Comparison of ENCODE assay signal across 15 cellular contexts in genomic region chr2:57701391-57701791, GRCh38.
DNase-seq lines count a peak whose midpoint lies in the region; ATAC-seq and TF ChIP-seq lines count a peak whose summit lies in the region.
"Had no signal": no experiment of that assay in that cellular context is flagged by ENCODE, and none has a peak within 500 bp of the region (broad histone marks: within the 10 kb centered on the region; RNA-seq: fewer than 3 reads in every experiment).

No MANE protein-coding gene starts in this region.

- DNase-seq in ELF-1 (ENCODE audit: low read depth, low spot score) = peak; percentile 48
- peak in 1 of 2 experiments; percentile 2 for DNase-seq in PC-9
- no peak for DNase-seq in hepatocyte (ENCODE audit: low spot score)
- peak; percentile 69 for DNase-seq in renal cortical epithelial cell (ENCODE audit: low read depth)
- no peak for DNase-seq in NCI-H1092 (lab: John Stamatoyannopoulos, UW)
- DNase-seq in stimulated activated naive CD8-positive, alpha-beta T cell treated with anti-CD3 and anti-CD28 coated beads, Interleukin-15, amount 100 ng/mL, for 72 hours = no peak
- DNase-seq in activated CD8-positive, alpha-beta T cell treated with anti-CD3 and anti-CD28 coated beads, Interleukin-2, amount 10 ng/mL, durations not matched to agents 7 days and 5 days = no peak
- DNase-seq: activated CD4-positive, alpha-beta T cell treated with anti-CD3 and anti-CD28 coated beads for 36 hours; activated T-cell treated with anti-CD3 and anti-CD28 coated beads, Interleukin-2, amount 50 U/mL, for 72 hours; foreskin fibroblast; NCI-H1436; nephron progenitor cell; stomach; T-helper 2 cell had no signal

- intact Hi-C loops in PC-9 (cut with micrococcal nuclease; ENCODE audit: unreplicated experiment) = no loop called here

- no TSS peak for BruUV-seq in PC-9 (replicated peaks; lab: Mats Ljungman, UMichigan)

- H3K9me3 ChIP-seq in PC-9 (ENCODE audit: insufficient read depth, low read depth) (no peaks in the 10 kb centered on the region), hepatocyte (ENCODE audit: low read depth) (no peaks in the 10 kb centered on the region)
- H3K9me3 ChIP-seq: stomach had no signal

- H3K27ac Mint-ChIP-seq in stimulated activated naive CD8-positive, alpha-beta T cell treated with anti-CD3 and anti-CD28 coated beads, Interleukin-15, amount 100 ng/mL, for 72 hours = no peak overlapping the region
- H3K27ac Mint-ChIP-seq in activated CD8-positive, alpha-beta T cell treated with anti-CD3 and anti-CD28 coated beads, Interleukin-2, amount 10 ng/mL, durations not matched to agents 7 days and 5 days = no peak overlapping the region
- H3K27ac Mint-ChIP-seq: activated CD4-positive, alpha-beta T cell treated with anti-CD3 and anti-CD28 coated beads for 36 hours; activated T-cell treated with anti-CD3 and anti-CD28 coated beads, Interleukin-2, amount 50 U/mL, for 72 hours; nephron progenitor cell had no signal

- no peaks in the 10 kb centered on the region for H3F3A ChIP-seq in PC-9 (ENCODE audit: insufficient read depth, low read depth)

- H3K4me3 ChIP-seq in PC-9 (no peak overlapping the region), hepatocyte (no peak overlapping the region)
- H3K4me3 ChIP-seq: stomach had no signal

- no peaks in the 10 kb centered on the region for H3K27me3 Mint-ChIP-seq in stimulated activated naive CD8-positive, alpha-beta T cell treated with anti-CD3 and anti-CD28 coated beads, Interleukin-15, amount 100 ng/mL, for 72 hours
- H3K27me3 Mint-ChIP-seq in activated CD8-positive, alpha-beta T cell treated with anti-CD3 and anti-CD28 coated beads, Interleukin-2, amount 10 ng/mL, durations not matched to agents 7 days and 5 days (ENCODE audit: low read depth) = no peaks in the 10 kb centered on the region
- H3K27me3 Mint-ChIP-seq: activated CD4-positive, alpha-beta T cell treated with anti-CD3 and anti-CD28 coated beads for 36 hours had no signal

- TF ChIP-seq CTCF in PC-9 (conservative IDR thresholded peaks at IDR 0.05) = no peak
- TF ChIP-seq CTCF in hepatocyte (IDR thresholded peaks at IDR 0.05; ENCODE audit: poor library complexity) = no peak

- ATAC-seq in GM21390 (IDR thresholded peaks at IDR 0.05; ENCODE audit: unreplicated experiment) = no peak
- ATAC-seq in stimulated activated naive CD8-positive, alpha-beta T cell treated with anti-CD3 and anti-CD28 coated beads, Interleukin-15, amount 100 ng/mL, for 72 hours = no peak
- ATAC-seq in activated CD8-positive, alpha-beta T cell treated with anti-CD3 and anti-CD28 coated beads, Interleukin-2, amount 10 ng/mL, durations not matched to agents 7 days and 5 days = no peak
- ATAC-seq: activated CD4-positive, alpha-beta T cell treated with anti-CD3 and anti-CD28 coated beads for 36 hours; activated T-cell treated with anti-CD3 and anti-CD28 coated beads, Interleukin-2, amount 50 U/mL, for 72 hours had no signal

- H3K9me3 Mint-ChIP-seq in stimulated activated naive CD8-positive, alpha-beta T cell treated with anti-CD3 and anti-CD28 coated beads, Interleukin-15, amount 100 ng/mL, for 72 hours = no peaks in the 10 kb centered on the region
- no peaks in the 10 kb centered on the region for H3K9me3 Mint-ChIP-seq in activated CD8-positive, alpha-beta T cell treated with anti-CD3 and anti-CD28 coated beads, Interleukin-2, amount 10 ng/mL, durations not matched to agents 7 days and 5 days (ENCODE audit: insufficient read depth)
- H3K9me3 Mint-ChIP-seq: activated T-cell treated with anti-CD3 and anti-CD28 coated beads, Interleukin-2, amount 50 U/mL, for 72 hours; nephron progenitor cell had no signal

- H3K4me1 ChIP-seq in PC-9 (replicated peaks; ENCODE audit: insufficient read depth) (no peaks in the 10 kb centered on the region), hepatocyte (ENCODE audit: insufficient read depth) (peaks cover 3% of the 10 kb centered on the region)
- H3K4me1 ChIP-seq: stomach had no signal

- H3K79me2 ChIP-seq in PC-9 (ENCODE audit: low read depth) = no peaks in the 10 kb centered on the region
- no peaks in the 10 kb centered on the region for H3K79me2 ChIP-seq in hepatocyte

- H3K4me2 ChIP-seq in PC-9 (no peak overlapping the region), hepatocyte (no peak overlapping the region)

- POLR2A ChIA-PET in PC-9 (lab: Charles Lee; ENCODE audit: unreplicated experiment) = interaction anchor here (0.6 kb wide), 1 partner anchor 730 kb away, joined by 3 read pairs; no protein-coding TSS in a partner anchor
- POLR2A ChIA-PET in activated CD8-positive, alpha-beta T cell treated with anti-CD3 and anti-CD28 coated beads, Interleukin-2, amount 10 ng/mL, durations not matched to agents 7 days and 5 days (lab: Charles Lee) = no interaction called here

- no peaks in the 10 kb centered on the region for H4K20me1 ChIP-seq in PC-9 (ENCODE audit: insufficient read depth)
- H4K20me1 ChIP-seq in hepatocyte (ENCODE audit: insufficient read depth, poor library complexity, severe bottlenecking) = no peaks in the 10 kb centered on the region

- 58% methylated on average over 5 of the region's 5 CpGs for WGBS in hepatocyte (ENCODE audit: low lambda C conversion rate, missing lambda C conversion rate)

- H3K27ac ChIP-seq in PC-9 = no peak overlapping the region
- peak overlapping the region; percentile 13 for H3K27ac ChIP-seq in hepatocyte
- H3K27ac ChIP-seq: stomach had no signal

- H2AFZ ChIP-seq in PC-9 (0 out of 2 replicates have a peak overlapping the region, but pooled peaks have one; percentile 18), hepatocyte (peak overlapping the region; percentile 35)

- no peaks in the 10 kb centered on the region for H3K36me3 Mint-ChIP-seq in activated CD8-positive, alpha-beta T cell treated with anti-CD3 and anti-CD28 coated beads, Interleukin-2, amount 10 ng/mL, durations not matched to agents 7 days and 5 days (ENCODE audit: low read depth)

- H3K36me3 ChIP-seq in PC-9 (ENCODE audit: low read depth) (no peaks in the 10 kb centered on the region), hepatocyte (replicated peaks; ENCODE audit: insufficient read depth, low read depth) (no peaks in the 10 kb centered on the region)
- H3K36me3 ChIP-seq: stomach had no signal

- H3K9me2 ChIP-seq in PC-9 (ENCODE audit: insufficient read depth) (no peaks in the 10 kb centered on the region), hepatocyte (replicated peaks; ENCODE audit: insufficient read depth) (no peaks in the 10 kb centered on the region)

- no peaks in the 10 kb centered on the region for H3K4me1 Mint-ChIP-seq in stimulated activated naive CD8-positive, alpha-beta T cell treated with anti-CD3 and anti-CD28 coated beads, Interleukin-15, amount 100 ng/mL, for 72 hours
- no peaks in the 10 kb centered on the region for H3K4me1 Mint-ChIP-seq in activated CD8-positive, alpha-beta T cell treated with anti-CD3 and anti-CD28 coated beads, Interleukin-2, amount 10 ng/mL, durations not matched to agents 7 days and 5 days (ENCODE audit: low read depth)
- H3K4me1 Mint-ChIP-seq: activated CD4-positive, alpha-beta T cell treated with anti-CD3 and anti-CD28 coated beads for 36 hours; nephron progenitor cell had no signal

- no peaks in the 10 kb centered on the region for H3K27me3 ChIP-seq in PC-9 (ENCODE audit: insufficient read depth, low read depth)
- H3K27me3 ChIP-seq in hepatocyte = no peaks in the 10 kb centered on the region
- H3K27me3 ChIP-seq: stomach had no signal

- CTCF ChIA-PET in PC-9 (lab: Charles Lee) = no interaction called here
- CTCF ChIA-PET in activated CD8-positive, alpha-beta T cell treated with anti-CD3 and anti-CD28 coated beads, Interleukin-2, amount 10 ng/mL, durations not matched to agents 7 days and 5 days (lab: Charles Lee) = interaction anchor here (1.7 kb wide), 1 partner anchor 19 kb away, joined by 4 read pairs; no protein-coding TSS in a partner anchor

- H3K4me3 Mint-ChIP-seq in stimulated activated naive CD8-positive, alpha-beta T cell treated with anti-CD3 and anti-CD28 coated beads, Interleukin-15, amount 100 ng/mL, for 72 hours = no peak overlapping the region
- H3K4me3 Mint-ChIP-seq in activated CD8-positive, alpha-beta T cell treated with anti-CD3 and anti-CD28 coated beads, Interleukin-2, amount 10 ng/mL, durations not matched to agents 7 days and 5 days = no peak overlapping the region
- H3K4me3 Mint-ChIP-seq: activated CD4-positive, alpha-beta T cell treated with anti-CD3 and anti-CD28 coated beads for 36 hours; activated T-cell treated with anti-CD3 and anti-CD28 coated beads, Interleukin-2, amount 50 U/mL, for 72 hours; nephron progenitor cell had no signal

Comparison
In these comparisons a context has a peak if more than half of its experiments do, and no peak if none do; other contexts are left out.
1. DNase-seq: peak in ELF-1 (single experiment) and renal cortical epithelial cell (single experiment); none in hepatocyte (single experiment), NCI-H1092 (single experiment), stimulated activated naive CD8-positive, alpha-beta T cell treated with anti-CD3 and anti-CD28 coated beads, Interleukin-15, amount 100 ng/mL, for 72 hours (0 of 2) and activated CD8-positive, alpha-beta T cell treated with anti-CD3 and anti-CD28 coated beads, Interleukin-2, amount 10 ng/mL, durations not matched to agents 7 days and 5 days (single experiment).